In the genomic region with DNA sequence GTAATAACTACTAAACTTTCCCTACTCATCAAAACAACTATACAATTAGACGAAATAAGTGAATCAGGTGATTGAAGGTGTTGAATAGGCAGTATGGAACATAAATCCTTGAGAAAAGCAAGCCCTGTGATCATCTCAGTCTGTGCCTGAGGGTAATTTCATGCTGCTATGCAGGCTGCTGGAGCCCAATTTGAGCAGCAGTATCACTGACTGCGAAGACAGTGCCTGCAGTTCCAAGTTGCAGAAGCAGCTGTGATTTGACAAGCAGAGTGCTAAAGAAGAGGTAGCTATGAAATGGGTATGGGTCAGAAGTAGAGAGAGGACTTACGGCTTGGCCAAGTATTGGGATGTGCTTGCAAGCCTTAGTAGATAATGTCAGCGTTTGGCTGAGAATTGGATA, we compare ENCODE assay signal across 27 cellular contexts. TPM values are rescaled to one million over a fixed set of nuclear protein-coding genes. Genes with fewer than 3 reads are reported as not detected.
DNase-seq lines count a peak whose midpoint lies in the region; ATAC-seq and TF ChIP-seq lines count a peak whose summit lies in the region.
"Had no signal": no experiment of that assay in that cellular context is flagged by ENCODE, and none has a peak within 500 bp of the region (broad histone marks: within the 10 kb centered on the region; RNA-seq: fewer than 3 reads in every experiment).

No MANE protein-coding gene starts in this region.

- H3K4me1 ChIP-seq in cardiac muscle cell (ENCODE audit: low read depth) (no peaks in the 10 kb centered on the region), right atrium auricular region (no peaks in the 10 kb centered on the region), endodermal cell (ENCODE audit: control insufficient read depth, insufficient read depth, low read length) (no peaks in the 10 kb centered on the region), colonic mucosa (no peaks in the 10 kb centered on the region)
- H3K4me1 ChIP-seq: BLaER1 treated with 17β-estradiol and CSF1 and Interleukin-3, amounts not matched to agents 10 nM and 100 nM; esophagus muscularis mucosa; parathyroid adenoma had no signal

- DNase-seq in cardiac muscle cell (ENCODE audit: low read depth in 1 of 2, low spot score in 1 of 2) (peak; percentile 8 to 11), right atrium auricular region (ENCODE audit: low spot score) (no peak), endodermal cell (peak; percentile 59), left kidney (ENCODE audit: low read depth, low spot score) (peak; percentile 23), lower leg skin (ENCODE audit: low spot score in 2 of 2) (no peak), colonic mucosa (no peak)
- DNase-seq in stimulated activated naive CD4-positive, alpha-beta T cell treated with Interleukin-2 at 50 U/mL for 16 hours (lab: John Stamatoyannopoulos, UW) = no peak
- DNase-seq: ACHN; activated CD4-positive, alpha-beta T cell treated with anti-CD3 and anti-CD28 coated beads, Interleukin-2, amount 10 ng/mL, durations not matched to agents 7 days and 5 days; aorta; effector CD4-positive, alpha-beta T cell; EL; GOT3; left cardiac atrium; NCI-H226; NK-92 treated with Interleukin-12 subunit alpha and Interleukin-12 subunit beta, amount 100 ng/mL, for 24 hours; sigmoid colon; stimulated activated CD8-positive, alpha-beta memory T cell treated with anti-CD3 and anti-CD28 coated beads, Interleukin-4, amount 100 ng/mL, for 48 hours; T-helper 2 cell had no signal

- H3K27me3 ChIP-seq in cardiac muscle cell (no peaks in the 10 kb centered on the region), right atrium auricular region (no peaks in the 10 kb centered on the region), endodermal cell (ENCODE audit: control insufficient read depth, insufficient read depth, low read length, poor library complexity, severe bottlenecking) (no peaks in the 10 kb centered on the region), colonic mucosa (no peaks in the 10 kb centered on the region)
- H3K27me3 ChIP-seq: BLaER1 treated with 17β-estradiol and CSF1 and Interleukin-3, amounts not matched to agents 10 nM and 100 nM; esophagus muscularis mucosa; sigmoid colon had no signal

- intact Hi-C loops in lower leg skin (cut with DNase I; ENCODE audit: low total_unique reads) (no loop called here), colonic mucosa (cut with DNase I) (no loop called here)

- H3K4me3 ChIP-seq in cardiac muscle cell (no peak overlapping the region), right atrium auricular region (no peak overlapping the region), endodermal cell (ENCODE audit: low read length) (no peak overlapping the region), lower leg skin (ENCODE audit: low read depth, poor library complexity, severe bottlenecking) (no peak overlapping the region), colonic mucosa (no peak overlapping the region)
- H3K4me3 ChIP-seq: BLaER1 treated with 17β-estradiol and CSF1 and Interleukin-3, amounts not matched to agents 10 nM and 100 nM; esophagus muscularis mucosa; sigmoid colon had no signal

- H3K9me3 Mint-ChIP-seq in endodermal cell = no peaks in the 10 kb centered on the region
- H3K9me3 Mint-ChIP-seq: activated CD4-positive, alpha-beta T cell treated with anti-CD3 and anti-CD28 coated beads, Interleukin-2, amount 10 ng/mL, durations not matched to agents 7 days and 5 days had no signal

- H3K27ac ChIP-seq in cardiac muscle cell = no peak overlapping the region
- no peak overlapping the region for H3K27ac ChIP-seq in right atrium auricular region
- peak overlapping the region; percentile 12 for H3K27ac ChIP-seq in endodermal cell (ENCODE audit: low read depth, low read length)
- H3K27ac ChIP-seq in colonic mucosa = no peak overlapping the region
- H3K27ac ChIP-seq: BLaER1 treated with 17β-estradiol and CSF1 and Interleukin-3, amounts not matched to agents 10 nM and 100 nM; esophagus muscularis mucosa; HL-60; parathyroid adenoma had no signal

- no peak overlapping the region for H3K27ac Mint-ChIP-seq in endodermal cell
- H3K27ac Mint-ChIP-seq: activated CD4-positive, alpha-beta T cell treated with anti-CD3 and anti-CD28 coated beads, Interleukin-2, amount 10 ng/mL, durations not matched to agents 7 days and 5 days; activated naive CD4-positive, alpha-beta T cell treated with anti-CD3 and anti-CD28 coated beads, Interleukin-2, amount 50 U/mL, for 72 hours; natural killer cell treated with Interleukin-12 subunit alpha and Interleukin-12 subunit beta and Interleukin-15 and Interleukin-18, amount 100 ng/mL, for 72 hours had no signal

- no peaks in the 10 kb centered on the region for H3K27me3 Mint-ChIP-seq in endodermal cell (ENCODE audit: insufficient read depth)
- H3K27me3 Mint-ChIP-seq: activated CD4-positive, alpha-beta T cell treated with anti-CD3 and anti-CD28 coated beads, Interleukin-2, amount 10 ng/mL, durations not matched to agents 7 days and 5 days; natural killer cell treated with Interleukin-12 subunit alpha and Interleukin-12 subunit beta and Interleukin-15 and Interleukin-18, amount 100 ng/mL, for 72 hours had no signal

- TF ChIP-seq CTCF in cardiac muscle cell (IDR thresholded peaks at IDR 0.05; ENCODE audit: low read depth, low read length) (no peak), right atrium auricular region (IDR thresholded peaks at IDR 0.05) (no peak), endodermal cell (conservative IDR thresholded peaks at IDR 0.05) (no peak), lower leg skin (IDR thresholded peaks at IDR 0.05) (no peak), colonic mucosa (IDR thresholded peaks at IDR 0.05) (no peak)

- H3K9me3 ChIP-seq in cardiac muscle cell (ENCODE audit: low read depth) = no peaks in the 10 kb centered on the region
- peaks cover 0 to 8% of the 10 kb centered on the region in 2 donors for H3K9me3 ChIP-seq in right atrium auricular region
- H3K9me3 ChIP-seq in endodermal cell (ENCODE audit: control insufficient read depth, low read length) = no peaks in the 10 kb centered on the region
- no peaks in the 10 kb centered on the region for H3K9me3 ChIP-seq in colonic mucosa
- H3K9me3 ChIP-seq: esophagus muscularis mucosa had no signal

- H3K4me1 Mint-ChIP-seq in endodermal cell = peaks cover 2% of the 10 kb centered on the region
- H3K4me1 Mint-ChIP-seq: activated CD4-positive, alpha-beta T cell treated with anti-CD3 and anti-CD28 coated beads, Interleukin-2, amount 10 ng/mL, durations not matched to agents 7 days and 5 days had no signal

- H3K9ac ChIP-seq in endodermal cell (ENCODE audit: extremely low read depth, low read length, poor library complexity, severe bottlenecking) (no peak overlapping the region), colonic mucosa (ENCODE audit: low read depth in 2 of 2, low read length in 2 of 2) (no peak overlapping the region)
- H3K9ac ChIP-seq: BLaER1 treated with 17β-estradiol and CSF1 and Interleukin-3, amounts not matched to agents 10 nM and 100 nM; parathyroid adenoma had no signal

- 73 to 83% methylated on average over 3 to 4 of the region's 4 CpGs for WGBS in endodermal cell (ENCODE audit: insufficient coverage in 1 of 2, insufficient read length in 1 of 2), 2 experiments
- WGBS in lower leg skin, 2 donors = 32 to 34% methylated on average over 4 of the region's 4 CpGs

- ATAC-seq in HG03565 (IDR thresholded peaks at IDR 0.05; ENCODE audit: unreplicated experiment) = no peak
- ATAC-seq: activated naive CD4-positive, alpha-beta T cell treated with anti-CD3 and anti-CD28 coated beads, Interleukin-2, amount 50 U/mL, for 72 hours; natural killer cell treated with Interleukin-12 subunit alpha and Interleukin-12 subunit beta and Interleukin-15 and Interleukin-18, amount 100 ng/mL, for 72 hours had no signal

- H3K36me3 Mint-ChIP-seq in endodermal cell (ENCODE audit: low read depth) = no peaks in the 10 kb centered on the region
- H3K36me3 Mint-ChIP-seq: natural killer cell treated with Interleukin-12 subunit alpha and Interleukin-12 subunit beta and Interleukin-15 and Interleukin-18, amount 100 ng/mL, for 72 hours had no signal

- no peak for TF ChIP-seq POLR2A in lower leg skin (IDR thresholded peaks at IDR 0.05)

- no peak overlapping the region for H3K4me3 Mint-ChIP-seq in endodermal cell
- H3K4me3 Mint-ChIP-seq: activated CD4-positive, alpha-beta T cell treated with anti-CD3 and anti-CD28 coated beads, Interleukin-2, amount 10 ng/mL, durations not matched to agents 7 days and 5 days; natural killer cell treated with Interleukin-12 subunit alpha and Interleukin-12 subunit beta and Interleukin-15 and Interleukin-18, amount 100 ng/mL, for 72 hours had no signal

- H3K36me3 ChIP-seq in cardiac muscle cell (no peaks in the 10 kb centered on the region), right atrium auricular region (no peaks in the 10 kb centered on the region), endodermal cell (ENCODE audit: control insufficient read depth, insufficient read depth, low read length) (no peaks in the 10 kb centered on the region), colonic mucosa (no peaks in the 10 kb centered on the region)
- H3K36me3 ChIP-seq: BLaER1 treated with 17β-estradiol and CSF1 and Interleukin-3, amounts not matched to agents 10 nM and 100 nM; esophagus muscularis mucosa; sigmoid colon had no signal

RNA-seq across cellular contexts. Expression of gene PIK3C2G, which starts 22.5 kb away (rescaled TPM):
- not detected in 2 replicates for total RNA-seq in cardiac muscle cell
- polyA plus RNA-seq in cardiac muscle cell = not detected in 2 replicates
- not detected for total RNA-seq in right atrium auricular region
- not detected for total RNA-seq in endodermal cell
- polyA plus RNA-seq in endodermal cell (2013, experiment 1 of 2) = not detected
- polyA plus RNA-seq in endodermal cell (2013, experiment 2 of 2) = not detected
- 10 to 100 TPM; 17.9 to 27.7 (median 26.6) TPM for total RNA-seq in lower leg skin
- total RNA-seq in colonic mucosa = under 1 TPM; 0.57 to 0.69 TPM
- total RNA-seq: activated CD4-positive, alpha-beta T cell treated with anti-CD3 and anti-CD28 coated beads, Interleukin-2, amount 10 ng/mL, durations not matched to agents 7 days and 5 days; activated naive CD4-positive, alpha-beta T cell treated with anti-CD3 and anti-CD28 coated beads, Interleukin-2, amount 50 U/mL, for 72 hours; left cardiac atrium; natural killer cell treated with Interleukin-12 subunit alpha and Interleukin-12 subunit beta and Interleukin-15 and Interleukin-18, amount 100 ng/mL, for 72 hours; SK-MEL-5 had no signal

Comparison
In these comparisons a context has a peak if more than half of its experiments do, and no peak if none do; other contexts are left out.
1. DNase-seq: peak in cardiac muscle cell (2 of 2), endodermal cell (single experiment) and left kidney (single experiment); none in right atrium auricular region (single experiment), stimulated activated naive CD4-positive, alpha-beta T cell treated with Interleukin-2 at 50 U/mL for 16 hours (single experiment), lower leg skin (0 of 2) and colonic mucosa (single experiment).
2. RNA of gene PIK3C2G, which starts 22.5 kb away (total RNA-seq): 17.9 to 27.7 TPM in lower leg skin; 0.57 to 0.69 TPM in colonic mucosa, not detected in endodermal cell, not detected in cardiac muscle cell and not detected in right atrium auricular region; every median in the first group is over 10 times any median in the second.